27 cellular contexts compared by ENCODE assay signal in the genomic region with DNA sequence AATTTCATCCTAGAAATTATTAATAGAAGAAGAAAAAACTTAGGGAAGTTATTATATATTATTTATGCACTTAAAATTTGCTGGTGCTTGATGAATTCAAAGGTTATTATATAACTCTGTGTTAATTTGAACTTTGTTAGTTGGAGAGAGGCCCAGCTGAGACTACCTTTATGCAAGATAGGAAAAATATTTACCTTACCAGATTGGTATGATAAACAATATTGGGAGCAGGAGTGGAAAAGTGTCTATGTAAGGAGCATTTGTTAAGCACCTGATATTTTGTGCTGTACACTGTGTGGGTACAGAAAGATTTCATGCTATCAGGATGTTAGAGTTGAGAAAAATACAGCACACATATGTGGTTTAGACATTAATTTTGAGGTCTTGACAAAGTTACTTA.
"Had no signal": no experiment of that assay in that cellular context is flagged by ENCODE, and none has a peak within 500 bp of the region (broad histone marks: within the 10 kb centered on the region; RNA-seq: fewer than 3 reads in every experiment).

No MANE protein-coding gene starts in this region.

- H3K9ac ChIP-seq: parathyroid adenoma had no signal

- H3K27ac ChIP-seq: neutrophil, parathyroid adenoma, psoas muscle, skin epidermis, stomach, thoracic aorta, thyroid gland, tibial nerve, upper lobe of left lung, vagina had no signal

- H3K4me3 ChIP-seq: psoas muscle, skin epidermis, stomach, thoracic aorta, thyroid gland, tibial nerve, upper lobe of left lung, vagina had no signal

- H3K79me2 ChIP-seq: parathyroid adenoma had no signal

- H3K36me3 ChIP-seq: neutrophil, stomach, thoracic aorta, thyroid gland, tibial nerve, upper lobe of left lung, vagina had no signal

- DNase-seq: naive B cell; naive thymus-derived CD8-positive, alpha-beta T cell; nephron progenitor cell; nucleus accumbens; posterior cingulate gyrus; psoas muscle; right cardiac atrium; stimulated activated CD4-positive, alpha-beta T cell treated with anti-CD3 and anti-CD28 coated beads, Interleukin-15, amount 100 ng/mL, for 24 hours; stimulated activated CD4-positive, alpha-beta T cell treated with anti-CD3 and anti-CD28 coated beads, Interleukin-2, amount 100 ng/mL, for 24 hours; stimulated activated CD4-positive, alpha-beta T cell treated with anti-CD3 and anti-CD28 coated beads, Interleukin-2, amount 100 ng/mL, for 48 hours; stimulated activated CD4-positive, alpha-beta T cell treated with anti-CD3 and anti-CD28 coated beads, Interleukin-4, amount 100 ng/mL, for 24 hours; stimulated activated naive B cell treated with anti-CD40 and anti-IgM and Interleukin-4, amounts not matched to agents 10 μg/mL and 1 μg/mL and 100 μg/mL, for 72 hours; stimulated activated naive CD4-positive, alpha-beta T cell treated with Interleukin-2 at 50 U/mL for 16 hours; stomach; thyroid gland; trophoblast cell; upper lobe of left lung had no signal

- H2AFZ ChIP-seq: parathyroid adenoma had no signal

- H3K9me3 ChIP-seq: thoracic aorta, thyroid gland, upper lobe of left lung, vagina had no signal

- FAIRE-seq: urothelium cell line had no signal

- H3K4me1 ChIP-seq: parathyroid adenoma, psoas muscle, thyroid gland, tibial nerve, upper lobe of left lung, vagina had no signal

- ATAC-seq: naive thymus-derived CD8-positive, alpha-beta T cell; natural killer cell treated with Interleukin-12 subunit alpha and Interleukin-12 subunit beta and Interleukin-15 and Interleukin-18, amount 100 ng/mL, for 72 hours; psoas muscle; right cardiac atrium; sciatic nerve; stimulated activated effector memory CD8-positive, alpha-beta T cell treated with anti-CD3 and anti-CD28 coated beads, Interleukin-12 subunit alpha, Interleukin-12 subunit beta, amount 100 ng/mL, for 72 hours; stimulated activated naive B cell treated with anti-CD40 and anti-IgM and Interleukin-4, amounts not matched to agents 10 μg/mL and 1 μg/mL and 100 μg/mL, for 72 hours had no signal

- H3K27me3 ChIP-seq: neutrophil, stomach, thyroid gland, tibial nerve, upper lobe of left lung, vagina had no signal
